In genomic region chr9:91530829-91531228, GRCh38 we compare ENCODE assay signal across 20 cellular contexts.
A peak's percentile ranks its signal among the peaks of the same experiment; 100 is the strongest.
DNase-seq lines count a peak whose midpoint lies in the region; ATAC-seq, FAIRE-seq and TF ChIP-seq lines count a peak whose summit lies in the region.
"Had no signal": no experiment of that assay in that cellular context is flagged by ENCODE, and none has a peak within 500 bp of the region (broad histone marks: within the 10 kb centered on the region; RNA-seq: fewer than 3 reads in every experiment).

No MANE protein-coding gene starts in this region.

- no peak overlapping the region for H3K4me3 ChIP-seq in IMR-90 (ENCODE audit: insufficient read depth, low read depth, low read length)
- H3K4me3 ChIP-seq in bronchial epithelial cell (ENCODE audit: low read depth, low read length) = no peak overlapping the region
- no peak overlapping the region for H3K4me3 ChIP-seq in mesenchymal stem cell (ENCODE audit: insufficient read depth in 1 of 2, low read depth in 1 of 2, low read length in 2 of 2)

- H2AK9ac ChIP-seq in IMR-90 (replicated peaks; ENCODE audit: low read depth, low read length, poor library complexity) = no peak overlapping the region

- H3K4me2 ChIP-seq in IMR-90 (ENCODE audit: low read depth, low read length) (peak overlapping the region; percentile 24; the same call in 1 of the 2 replicates), mesenchymal stem cell (ENCODE audit: low read length, poor library complexity, severe bottlenecking) (no peak overlapping the region)

- H3K9me3 ChIP-seq in IMR-90 (ENCODE audit: control insufficient read depth, insufficient read depth, low read length) (no peaks in the 10 kb centered on the region; the same call in 1 of the 2 replicates), mesenchymal stem cell (ENCODE audit: control insufficient read depth, low read length) (peaks cover 6% of the 10 kb centered on the region)

- peak; percentile 65 for ATAC-seq in IMR-90 (ENCODE audit: low read depth)
- ATAC-seq in GM21529 (IDR thresholded peaks at IDR 0.05; ENCODE audit: unreplicated experiment) = no peak

- no peak overlapping the region for H3K27ac Mint-ChIP-seq in chondrocyte (ENCODE audit: unreplicated experiment)
- H3K27ac Mint-ChIP-seq: CD14-positive monocyte had no signal

- no peak overlapping the region for H2BK5ac ChIP-seq in IMR-90 (ENCODE audit: low read depth, low read length, poor library complexity, severe bottlenecking)
- H2BK5ac ChIP-seq in mesenchymal stem cell (ENCODE audit: low read depth, low read length, poor library complexity, severe bottlenecking) = no peak overlapping the region

- CTCF ChIA-PET in IMR-90 (lab: Yijun Ruan, JAX) (no interaction called here), HEK293T (lab: Yijun Ruan, JAX) (no interaction called here)

- H2BK15ac ChIP-seq in IMR-90 (ENCODE audit: low read depth, low read length) (no peak overlapping the region), mesenchymal stem cell (ENCODE audit: low read depth, poor library complexity, severe bottlenecking) (no peak overlapping the region)

- intact Hi-C loops in IMR-90 (cut with micrococcal nuclease) = no loop called here

- no peak for TF ChIP-seq RAD21 in IMR-90 (IDR thresholded peaks at IDR 0.05; ENCODE audit: low read length)

- no peak overlapping the region for H2AK5ac ChIP-seq in IMR-90 (ENCODE audit: low read depth, low read length)
- H2AK5ac ChIP-seq in mesenchymal stem cell (ENCODE audit: low read length, severe bottlenecking) = no peak overlapping the region

- H2AFZ ChIP-seq in IMR-90 (replicated peaks; ENCODE audit: low read length, poor library complexity) (no peak overlapping the region), mesenchymal stem cell (ENCODE audit: low read depth, low read length) (no peak overlapping the region)

- H2BK12ac ChIP-seq in mesenchymal stem cell (ENCODE audit: low read length in 2 of 2) = no peak overlapping the region

- H3K36me3 Mint-ChIP-seq in chondrocyte (ENCODE audit: low read depth) = peaks cover 3% of the 10 kb centered on the region
- H3K36me3 Mint-ChIP-seq: CD14-positive monocyte had no signal

- H4K8ac ChIP-seq in IMR-90 (ENCODE audit: low read depth in 2 of 2, low read length in 2 of 2) (0 out of 4 replicates have a peak overlapping the region, but pooled peaks of 1 of the 2 experiments have one; percentile 20), mesenchymal stem cell (ENCODE audit: low read length) (no peak overlapping the region)

- H3K27me3 Mint-ChIP-seq in chondrocyte (ENCODE audit: low read depth) = no peaks in the 10 kb centered on the region

- no peak for TF ChIP-seq CTCF in IMR-90 (conservative IDR thresholded peaks at IDR 0.05; ENCODE audit: low read depth, low read length)
- TF ChIP-seq CTCF in bronchial epithelial cell (IDR thresholded peaks at IDR 0.05; ENCODE audit: insufficient read depth, low read length, severe bottlenecking) = no peak
- no peak for TF ChIP-seq CTCF in chondrocyte (IDR thresholded peaks at IDR 0.05)

- H4K20me1 ChIP-seq in IMR-90 (ENCODE audit: insufficient read depth, low read length) = no peaks in the 10 kb centered on the region

- no peak overlapping the region for H2BK120ac ChIP-seq in IMR-90 (ENCODE audit: low read depth, low read length)
- H2BK120ac ChIP-seq in mesenchymal stem cell (ENCODE audit: low read depth, low read length) = no peak overlapping the region

- H4K91ac ChIP-seq in IMR-90 (ENCODE audit: insufficient read depth, low read depth, low read length) (no peak overlapping the region), mesenchymal stem cell (ENCODE audit: low read length) (no peak overlapping the region)

- peaks cover 8% of the 10 kb centered on the region for H3K4me1 Mint-ChIP-seq in chondrocyte (ENCODE audit: low read depth)
- H3K4me1 Mint-ChIP-seq: CD14-positive monocyte had no signal

- H3K4me1 ChIP-seq in IMR-90 (ENCODE audit: control insufficient read depth, insufficient read depth, low read length) (peaks cover 9% of the 10 kb centered on the region), mesenchymal stem cell (ENCODE audit: control insufficient read depth, insufficient read depth, low read depth, low read length) (peaks cover 11% of the 10 kb centered on the region)

- H3K79me1 ChIP-seq in IMR-90 (ENCODE audit: low read depth in 1 of 2, low read length in 2 of 2) = no peaks in the 10 kb centered on the region
- no peaks in the 10 kb centered on the region for H3K79me1 ChIP-seq in mesenchymal stem cell (replicated peaks; ENCODE audit: low read length, poor library complexity, severe bottlenecking)

- H3K9ac ChIP-seq in IMR-90 (ENCODE audit: low read depth, low read length) = no peak overlapping the region
- H3K9ac ChIP-seq in mesenchymal stem cell (ENCODE audit: low read length) = no peak overlapping the region

- H3K18ac ChIP-seq in IMR-90 (ENCODE audit: low read depth, low read length) = peak overlapping the region; percentile 72; the same call in 1 of the 2 replicates
- H3K18ac ChIP-seq in mesenchymal stem cell (ENCODE audit: low read depth in 1 of 2, low read length in 2 of 2) = no peak overlapping the region

- H3K23ac ChIP-seq in IMR-90 (ENCODE audit: low read depth, low read length) (no peak overlapping the region), mesenchymal stem cell (ENCODE audit: low read length in 2 of 2) (no peak overlapping the region)

- in situ Hi-C loops in IMR-90 (cut with MboI; ENCODE audit: low sequenced_read_pairs) = no loop called here

- H3K56ac ChIP-seq in IMR-90 (ENCODE audit: extremely low read depth, insufficient read depth, low read length) = no peak overlapping the region

- no peak for TF ChIP-seq POLR2A in IMR-90 (IDR thresholded peaks at IDR 0.05; ENCODE audit: low read depth, low read length)

- POLR2A ChIA-PET in IMR-90 (lab: Charles Lee; ENCODE audit: unreplicated experiment) = no interaction called here
- POLR2A ChIA-PET in HEK293T (lab: Yijun Ruan, JAX) = no interaction called here

- DNase-seq in AG08395 (ENCODE audit: low spot score) (peak; percentile 12), IMR-90 (peak; percentile 43), bronchial epithelial cell (ENCODE audit: low read depth) (peak; percentile 32), mesenchymal stem cell (peak; percentile 56), chondrocyte (ENCODE audit: low spot score) (no peak), hippocampal formation (lab: John Stamatoyannopoulos, UW) (no peak), HEK293T (ENCODE audit: extremely low spot score) (no peak)
- DNase-seq: DMS79 treated with DMSO at 0.1 percent for 48 hours, NCI-H1105 treated with DMSO at 0.1 percent for 48 hours, NCI-H1694 treated with DMSO at 0.1 percent for 48 hours, NCI-H2107, NCI-H345, NCI-H526, RPMI8226 had no signal

- peaks cover 19% of the 10 kb centered on the region for H3K9me3 Mint-ChIP-seq in chondrocyte (ENCODE audit: low read depth)

- H3K36me3 ChIP-seq in IMR-90 (ENCODE audit: control insufficient read depth, insufficient read depth, low read length) (no peaks in the 10 kb centered on the region), bronchial epithelial cell (ENCODE audit: control insufficient read depth, insufficient read depth, low read length) (no peaks in the 10 kb centered on the region), mesenchymal stem cell (ENCODE audit: control insufficient read depth in 1 of 2, insufficient read depth in 2 of 2, low read depth in 1 of 2, low read length in 2 of 2) (no peaks in the 10 kb centered on the region)

- no peak overlapping the region for H3K4me3 Mint-ChIP-seq in chondrocyte (ENCODE audit: unreplicated experiment)
- H3K4me3 Mint-ChIP-seq: CD14-positive monocyte had no signal

- H3K4ac ChIP-seq in IMR-90 (ENCODE audit: low read depth, low read length) (no peak overlapping the region), mesenchymal stem cell (ENCODE audit: low read depth in 1 of 2, low read length in 2 of 2) (no peak overlapping the region)

- H3K27me3 ChIP-seq in IMR-90 (ENCODE audit: control insufficient read depth, insufficient read depth, low read length) = no peaks in the 10 kb centered on the region
- H3K27me3 ChIP-seq in bronchial epithelial cell (ENCODE audit: control insufficient read depth, insufficient read depth, low read length) = no peaks in the 10 kb centered on the region
- no peaks in the 10 kb centered on the region for H3K27me3 ChIP-seq in mesenchymal stem cell (ENCODE audit: control insufficient read depth in 1 of 2, insufficient read depth in 1 of 2, low read length in 2 of 2)

- no CpG with 5 or more reads among the region's 2 CpGs for WGBS in IMR-90 (ENCODE audit: extremely low coverage in 2 of 2, insufficient read length in 1 of 2), 2 experiments
- WGBS in mesenchymal stem cell = 0% methylated on average over 1 of the region's 2 CpGs

- BruUV-seq in IMR-90 (replicated peaks; lab: Mats Ljungman, UMichigan) = no TSS peak

- no peak for FAIRE-seq in bronchial epithelial cell (lab: Jason Lieb, UNC)
- FAIRE-seq: A204.1, G401.6, GM12891, GM18507 had no signal

- H3K14ac ChIP-seq in IMR-90 (replicated peaks; ENCODE audit: low read depth, low read length) (no peak overlapping the region), mesenchymal stem cell (ENCODE audit: low read length in 2 of 2) (no peak overlapping the region)

- H4K5ac ChIP-seq in IMR-90 (ENCODE audit: low read depth, low read length) = no peak overlapping the region

- peaks cover 10% of the 10 kb centered on the region for H3K9me1 ChIP-seq in IMR-90 (ENCODE audit: insufficient read depth, low read length)

- H3K27ac ChIP-seq in IMR-90 (ENCODE audit: insufficient read depth, low read length) (no peak overlapping the region), mesenchymal stem cell (ENCODE audit: low read length, poor library complexity, severe bottlenecking) (no peak overlapping the region)

- no peak overlapping the region for H2BK20ac ChIP-seq in IMR-90 (ENCODE audit: low read depth, low read length)

- dilution Hi-C loops in IMR-90 (cut with HindIII; ENCODE audit: low sequenced_read_pairs, unreplicated experiment) = no loop called here

TF ChIP-seq in IMR-90, 13 proteins besides CTCF, POLR2A, EP300 and RAD21 (continues in another document):
- TF ChIP-seq FOS (IDR thresholded peaks at IDR 0.05; ENCODE audit: low read depth, low read length) (no peak), CEBPB (IDR thresholded peaks at IDR 0.05; ENCODE audit: low read depth, low read length) (peak; percentile 61)

TF ChIP-seq in HEK293T, 16 proteins besides CTCF, POLR2A, EP300 and RAD21 (continues in another document):
- TF ChIP-seq TARDBP (IDR thresholded peaks at IDR 0.05) (no peak), FOXK2 (IDR thresholded peaks at IDR 0.05) (no peak), ARNT (IDR thresholded peaks at IDR 0.05) (no peak), ZNF384 (IDR thresholded peaks at IDR 0.05) (no peak), NFRKB (IDR thresholded peaks at IDR 0.05) (no peak), SUZ12 (IDR thresholded peaks at IDR 0.05) (no peak), ELF4 (IDR thresholded peaks at IDR 0.05) (no peak), PKNOX1 (IDR thresholded peaks at IDR 0.05) (no peak)

Comparison
In these comparisons a context has a peak if more than half of its experiments do, and no peak if none do; other contexts are left out.
1. DNase-seq: peak in AG08395 (single experiment), IMR-90 (single experiment), bronchial epithelial cell (single experiment) and mesenchymal stem cell (single experiment); none in chondrocyte (single experiment), hippocampal formation (0 of 2) and HEK293T (single experiment).